ENCODE assay signal across 13 cellular contexts in the genomic region with DNA sequence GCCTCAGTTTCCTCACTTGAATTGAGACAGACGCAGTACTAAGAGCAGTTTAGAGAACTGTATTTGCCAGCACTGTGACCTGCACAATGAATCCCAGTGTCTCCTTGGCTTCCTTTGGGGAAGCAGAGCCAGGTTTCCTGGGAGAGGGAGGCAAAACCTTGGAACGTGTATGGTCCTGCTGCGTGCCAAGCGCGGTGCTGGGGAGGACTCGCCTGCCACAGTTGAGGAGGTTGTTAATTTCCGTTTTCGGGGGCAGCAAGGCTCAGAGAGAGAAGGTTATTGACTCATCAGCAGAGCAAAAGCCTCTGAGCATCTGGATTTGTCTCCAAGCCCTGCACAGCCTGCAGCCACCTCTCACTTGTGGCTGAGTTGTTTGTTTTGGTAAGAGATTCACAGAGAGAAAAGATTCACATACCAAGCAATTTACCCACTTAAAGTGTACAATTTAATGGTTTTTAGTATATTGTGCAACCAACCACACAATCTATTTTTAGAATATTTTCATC. TPM values are rescaled to one million over a fixed set of nuclear protein-coding genes. Genes with fewer than 3 reads are reported as not detected.
A peak's percentile ranks its signal among the peaks of the same experiment; 100 is the strongest.
DNase-seq lines count a peak whose midpoint lies in the region; ATAC-seq and TF ChIP-seq lines count a peak whose summit lies in the region.
"Had no signal": no experiment of that assay in that cellular context is flagged by ENCODE, and none has a peak within 500 bp of the region (broad histone marks: within the 10 kb centered on the region; RNA-seq: fewer than 3 reads in every experiment).

No MANE protein-coding gene starts in this region.

- no peak for ATAC-seq in HG02588 (IDR thresholded peaks at IDR 0.05; ENCODE audit: unreplicated experiment)

- CTCF ChIA-PET in BJ (lab: Yijun Ruan, JAX): no interaction called here

- 0 out of 2 replicates have a peak, but pooled peaks cover 2% of the 10 kb centered on the region for H3K27me3 ChIP-seq in BJ (ENCODE audit: control insufficient read depth, insufficient read depth, low read length)

- DNase-seq in BJ (ENCODE audit: low read depth): peak; percentile 96
- peak; percentile 86 for DNase-seq in NCI-H226
- peak; percentile 75 for DNase-seq in cerebellar cortex (ENCODE audit: low spot score)
- peak; percentile 93 for DNase-seq in non-pigmented ciliary epithelial cell (ENCODE audit: low read depth)
- no peak for DNase-seq in DMS153 treated with DMSO at 0.1 percent for 48 hours (lab: John Stamatoyannopoulos, UW; ENCODE audit: unreplicated experiment)
- DNase-seq in activated gamma-delta T cell (lab: John Stamatoyannopoulos, UW): no peak
- no peak for DNase-seq in NCI-H69 (lab: John Stamatoyannopoulos, UW)
- DNase-seq: central memory CD4-positive, alpha-beta T cell; lower lobe of right lung; NCI-H1092 treated with DMSO at 0.1 percent for 48 hours; stimulated activated CD4-positive, alpha-beta T cell treated with anti-CD3 and anti-CD28 coated beads, Interleukin-4, amount 100 ng/mL, for 1 hour; WERI-Rb-1 had no signal

- no peak overlapping the region for H3K4me3 ChIP-seq in BJ (ENCODE audit: low read depth, low read length)
- H3K4me3 ChIP-seq: lower lobe of right lung had no signal

- H3K36me3 ChIP-seq in BJ (ENCODE audit: control insufficient read depth, insufficient read depth, low read length): no peaks in the 10 kb centered on the region
- H3K36me3 ChIP-seq: lower lobe of right lung, WERI-Rb-1 had no signal

- POLR2A ChIA-PET in BJ (lab: Charles Lee): no interaction called here

- no peak for TF ChIP-seq CTCF in BJ (IDR thresholded peaks at IDR 0.05; ENCODE audit: insufficient read depth, low read depth, low read length)

RNA-seq across cellular contexts. Expression of gene SYT12, which starts 10.8 kb away (rescaled TPM):
- polyA plus RNA-seq in BJ (2011; rRNA removed): 0.13 TPM in 2 replicates
- 0.19 and 0.26 TPM in 2 replicates for polyA minus RNA-seq in BJ (2011; rRNA and poly(A)+ RNA removed)

RNA-seq across cellular contexts. Expression of gene RHOD, which starts 22.9 kb away (rescaled TPM):
- polyA plus RNA-seq in BJ (2011; rRNA removed): 33.7 and 42.8 TPM in 2 replicates
- polyA minus RNA-seq in BJ (2011; rRNA and poly(A)+ RNA removed): 13.6 and 22.6 TPM in 2 replicates

RNA-seq across cellular contexts. Expression of gene C11orf86, which starts 58.6 kb away (rescaled TPM):
- 0.15 TPM in 1 of 2 replicates, not detected in the other for polyA plus RNA-seq in BJ (2011; rRNA removed)
- not detected in 2 replicates for polyA minus RNA-seq in BJ (2011; rRNA and poly(A)+ RNA removed)

Comparison
In these comparisons a context has a peak if more than half of its experiments do, and no peak if none do; other contexts are left out.
1. DNase-seq: peak in BJ (single experiment), NCI-H226 (single experiment), cerebellar cortex (single experiment) and non-pigmented ciliary epithelial cell (single experiment); none in DMS153 treated with DMSO at 0.1 percent for 48 hours (single experiment), activated gamma-delta T cell (single experiment) and NCI-H69 (single experiment).